Comparison of ENCODE assay signal across 10 cellular contexts in the genomic region with DNA sequence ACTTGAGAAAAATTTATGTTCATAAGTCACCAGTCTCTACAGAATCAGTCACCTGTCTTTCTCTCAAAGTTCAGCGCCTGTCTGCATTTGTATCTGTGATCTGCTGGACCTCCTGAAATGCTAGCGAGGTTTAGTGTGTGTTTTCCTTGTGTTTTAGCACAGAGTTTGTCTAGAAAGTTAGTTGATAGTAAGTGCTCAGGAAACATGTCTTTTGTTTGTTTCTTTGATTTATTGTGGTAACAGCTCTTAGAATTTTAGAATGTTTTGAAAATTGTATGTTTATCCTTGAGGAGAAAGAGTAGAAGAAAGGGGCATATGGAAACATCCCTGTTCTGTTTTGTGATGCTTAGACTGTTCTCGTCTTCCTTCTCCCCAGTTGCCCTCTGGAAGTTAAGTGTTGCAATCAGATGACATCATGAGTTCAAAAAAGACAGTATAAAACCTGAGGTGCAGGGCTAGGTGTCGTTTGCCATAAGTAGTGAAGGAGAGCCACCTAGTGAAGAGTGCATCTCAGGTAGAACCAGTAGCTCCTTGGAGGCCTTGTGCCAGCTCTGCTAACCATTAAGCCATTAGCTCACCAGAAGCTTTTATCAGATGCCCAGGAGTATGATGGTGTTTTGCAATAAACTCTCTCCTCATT. TPM values are rescaled to one million over a fixed set of nuclear protein-coding genes. Genes with fewer than 3 reads are reported as not detected.
DNase-seq lines count a peak whose midpoint lies in the region; ATAC-seq and TF ChIP-seq lines count a peak whose summit lies in the region.
"Had no signal": no experiment of that assay in that cellular context is flagged by ENCODE, and none has a peak within 500 bp of the region (broad histone marks: within the 10 kb centered on the region; RNA-seq: fewer than 3 reads in every experiment).

No MANE protein-coding gene starts in this region.

- H3K4me3 ChIP-seq in GM06990 (replicated peaks; ENCODE audit: low read depth, low read length) (no peak overlapping the region), right lobe of liver (no peak overlapping the region)
- H3K4me3 ChIP-seq in Jurkat, Clone E6-1 (ENCODE audit: low read length): no peak overlapping the region

- H3K27ac Mint-ChIP-seq in activated CD8-positive, alpha-beta memory T cell treated with anti-CD3 and anti-CD28 coated beads, Interleukin-2, amount 10 ng/mL, durations not matched to agents 7 days and 5 days: no peak overlapping the region

- intact Hi-C loops in right lobe of liver (cut with DNase I): no loop called here

- H3K4me3 Mint-ChIP-seq in activated CD8-positive, alpha-beta memory T cell treated with anti-CD3 and anti-CD28 coated beads, Interleukin-2, amount 10 ng/mL, durations not matched to agents 7 days and 5 days: no peak overlapping the region

- no peaks in the 10 kb centered on the region for H3K9me3 ChIP-seq in right lobe of liver

- H3K9me3 Mint-ChIP-seq in activated CD8-positive, alpha-beta memory T cell treated with anti-CD3 and anti-CD28 coated beads, Interleukin-2, amount 10 ng/mL, durations not matched to agents 7 days and 5 days (ENCODE audit: low read depth): no peaks in the 10 kb centered on the region

- H3K27ac ChIP-seq in right lobe of liver: no peak overlapping the region

- DNase-seq in GM06990 (ENCODE audit: extremely low read depth, insufficient read length): no peak
- peak; percentile 14 for DNase-seq in Jurkat, Clone E6-1 (ENCODE audit: low read depth, low spot score)
- DNase-seq in astrocyte of the hippocampus (ENCODE audit: low read depth, low spot score): peak; percentile 14
- no peak for DNase-seq in right lobe of liver
- no peak for DNase-seq in activated CD8-positive, alpha-beta memory T cell treated with anti-CD3 and anti-CD28 coated beads, Interleukin-2, amount 10 ng/mL, durations not matched to agents 7 days and 5 days
- no peak for DNase-seq in retina
- DNase-seq: activated effector memory CD4-positive, alpha-beta T cell treated with Interleukin-2 at 50 U/mL for 16 hours; NCI-H1092 had no signal

- no peak for TF ChIP-seq POLR2A in right lobe of liver (IDR thresholded peaks at IDR 0.05)

- H3K36me3 Mint-ChIP-seq in activated CD8-positive, alpha-beta memory T cell treated with anti-CD3 and anti-CD28 coated beads, Interleukin-2, amount 10 ng/mL, durations not matched to agents 7 days and 5 days: peaks cover 5% of the 10 kb centered on the region

- H3K36me3 ChIP-seq in GM06990 (ENCODE audit: control insufficient read depth, insufficient read depth, low read length): no peaks in the 10 kb centered on the region
- no peaks in the 10 kb centered on the region for H3K36me3 ChIP-seq in right lobe of liver

- ATAC-seq in right lobe of liver: peak; percentile 23 to 78 (median 63)
- ATAC-seq in activated CD8-positive, alpha-beta memory T cell treated with anti-CD3 and anti-CD28 coated beads, Interleukin-2, amount 10 ng/mL, durations not matched to agents 7 days and 5 days: no peak
- no peak for ATAC-seq in GM21737 (IDR thresholded peaks at IDR 0.05; ENCODE audit: unreplicated experiment)
- no peak for ATAC-seq in GM18868 (IDR thresholded peaks at IDR 0.05; ENCODE audit: unreplicated experiment)

- no peaks in the 10 kb centered on the region for H3K27me3 ChIP-seq in GM06990 (replicated peaks; ENCODE audit: control insufficient read depth, insufficient read depth, low read length)
- no peaks in the 10 kb centered on the region for H3K27me3 ChIP-seq in right lobe of liver

- H3K4me1 Mint-ChIP-seq in activated CD8-positive, alpha-beta memory T cell treated with anti-CD3 and anti-CD28 coated beads, Interleukin-2, amount 10 ng/mL, durations not matched to agents 7 days and 5 days: peaks cover 24% of the 10 kb centered on the region

- 58% methylated on average over 4 of the region's 4 CpGs for WGBS in right lobe of liver (ENCODE audit: insufficient coverage, low coverage, low lambda C conversion rate, missing lambda C conversion rate)

- CTCF ChIA-PET in activated CD8-positive, alpha-beta memory T cell treated with anti-CD3 and anti-CD28 coated beads, Interleukin-2, amount 10 ng/mL, durations not matched to agents 7 days and 5 days (lab: Charles Lee): interaction anchor here (0.8 to 1.9 kb wide), 5 partner anchors 92 to 256 kb away, joined by 3 to 6 read pairs (median 5); no protein-coding TSS in a partner anchor

- TF ChIP-seq CTCF in GM06990 (IDR thresholded peaks at IDR 0.05; ENCODE audit: insufficient read depth, low read length, poor library complexity, severe bottlenecking) (peak; percentile 22), right lobe of liver (IDR thresholded peaks at IDR 0.05) (peak in 1 of 4 donors; percentile 13)

- H3K4me1 ChIP-seq in right lobe of liver: peaks cover 0 to 13% (median 0%) of the 10 kb centered on the region in 4 donors

- H3K27me3 Mint-ChIP-seq in activated CD8-positive, alpha-beta memory T cell treated with anti-CD3 and anti-CD28 coated beads, Interleukin-2, amount 10 ng/mL, durations not matched to agents 7 days and 5 days: no peaks in the 10 kb centered on the region

RNA-seq across cellular contexts. Expression of a gene that starts 44.8 kb away (rescaled TPM):
- polyA plus RNA-seq in Jurkat, Clone E6-1 (2012; ENCODE audit: insufficient read depth, insufficient read length): 12.6 TPM
- 1 to 10 TPM; 4.5 to 9.6 (median 6.3) TPM for total RNA-seq in right lobe of liver
- total RNA-seq in activated CD8-positive, alpha-beta memory T cell treated with anti-CD3 and anti-CD28 coated beads, Interleukin-2, amount 10 ng/mL, durations not matched to agents 7 days and 5 days: 10 to 100 TPM; 11.5 to 12.8 TPM

Comparison
In these comparisons a context has a peak if more than half of its experiments do, and no peak if none do; other contexts are left out.
1. DNase-seq: peak in Jurkat, Clone E6-1 (single experiment) and astrocyte of the hippocampus (single experiment); none in GM06990 (single experiment), right lobe of liver (0 of 3), activated CD8-positive, alpha-beta memory T cell treated with anti-CD3 and anti-CD28 coated beads, Interleukin-2, amount 10 ng/mL, durations not matched to agents 7 days and 5 days (single experiment) and retina (single experiment).
2. ATAC-seq: peak in right lobe of liver (4 of 4); none in activated CD8-positive, alpha-beta memory T cell treated with anti-CD3 and anti-CD28 coated beads, Interleukin-2, amount 10 ng/mL, durations not matched to agents 7 days and 5 days (single experiment), GM21737 (single experiment) and GM18868 (single experiment).